In the genomic region with DNA sequence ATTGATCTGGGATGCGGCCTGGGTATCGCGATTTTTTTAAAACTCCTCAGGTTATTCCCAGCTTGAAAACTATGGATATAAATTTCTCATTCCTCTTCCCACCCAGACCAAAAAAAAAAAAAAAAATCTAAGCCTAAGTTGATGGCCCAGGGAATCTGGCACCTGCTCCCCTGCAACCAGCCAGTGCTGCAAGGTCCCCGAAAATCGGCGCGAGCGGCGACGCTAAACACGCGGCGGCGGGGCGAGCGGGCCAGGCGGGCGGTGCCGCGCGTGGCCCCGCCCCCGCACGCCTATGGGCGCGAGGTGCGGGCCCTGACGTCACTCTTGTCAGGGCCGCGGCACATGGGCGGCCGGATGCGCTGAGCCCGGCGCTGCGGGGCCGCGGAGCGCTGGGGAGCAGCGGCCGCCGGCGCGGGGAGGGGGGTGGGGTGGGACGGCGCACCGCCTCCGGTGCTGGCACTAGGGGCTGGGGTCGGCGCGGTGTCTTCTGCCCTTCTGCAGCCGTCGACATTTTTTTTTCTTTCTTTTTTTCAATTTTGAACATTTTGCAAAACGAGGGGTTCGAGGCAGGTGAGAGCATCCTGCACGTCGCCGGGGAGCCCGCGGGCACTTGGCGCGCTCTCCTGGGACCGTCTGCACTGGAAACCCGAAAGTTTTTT, we compare ENCODE assay signal across 8 cellular contexts. TPM values are rescaled to one million over a fixed set of nuclear protein-coding genes. Genes with fewer than 3 reads are reported as not detected.
DNase-seq lines count a peak whose midpoint lies in the region; ATAC-seq and TF ChIP-seq lines count a peak whose summit lies in the region.

A gene with protein sequence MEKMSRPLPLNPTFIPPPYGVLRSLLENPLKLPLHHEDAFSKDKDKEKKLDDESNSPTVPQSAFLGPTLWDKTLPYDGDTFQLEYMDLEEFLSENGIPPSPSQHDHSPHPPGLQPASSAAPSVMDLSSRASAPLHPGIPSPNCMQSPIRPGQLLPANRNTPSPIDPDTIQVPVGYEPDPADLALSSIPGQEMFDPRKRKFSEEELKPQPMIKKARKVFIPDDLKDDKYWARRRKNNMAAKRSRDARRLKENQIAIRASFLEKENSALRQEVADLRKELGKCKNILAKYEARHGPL (plus strand): TSS at position 321 of the 659 bp plus-strand sequence. CDS start 525 bp downstream, outside the sequence.

- H3K4me3 ChIP-seq in HL-60 (replicated peaks; ENCODE audit: insufficient read depth, low read length): no peak within 1 kb of the TSS
- H3K4me3 ChIP-seq in OCI-LY7 (ENCODE audit: low read depth, low read length, poor library complexity, severe bottlenecking): no peak within 1 kb of the TSS
- H3K4me3 ChIP-seq in fibroblast of villous mesenchyme (ENCODE audit: low read depth, low read length): peak within 1 kb of the TSS; percentile 18

- peaks cover 6 to 10% of the 10 kb centered on the region in 2 donors for H3K36me3 Mint-ChIP-seq in CD14-positive monocyte
- no peaks in the 10 kb centered on the region for H3K36me3 Mint-ChIP-seq in natural killer cell treated with Interleukin-12 subunit alpha and Interleukin-12 subunit beta and Interleukin-15 and Interleukin-18, amount 100 ng/mL, for 72 hours
- H3K36me3 Mint-ChIP-seq in stimulated activated naive B cell treated with anti-CD40 and anti-IgM and Interleukin-4, amounts not matched to agents 10 μg/mL and 1 μg/mL and 100 μg/mL, for 72 hours: peaks cover 0 to 2% of the 10 kb centered on the region in 2 donors

- POLR2A ChIA-PET in OCI-LY7 (lab: Charles Lee): interaction anchor here (0.7 kb wide), 1 partner anchor 184 kb away, joined by 3 read pairs; no protein-coding TSS in a partner anchor

- DNase-seq in CD14-positive monocyte (ENCODE audit: low spot score) (peak; percentile 44), HL-60 (ENCODE audit: low read depth in 1 of 2, low spot score in 1 of 2) (peak; percentile 30 to 57), OCI-LY7 (ENCODE audit: low spot score) (peak; percentile 73), fibroblast of villous mesenchyme (ENCODE audit: low read depth) (peak; percentile 51)
- peak; percentile 91 for DNase-seq in activated effector memory CD4-positive, alpha-beta T cell treated with anti-CD3 and anti-CD28 coated beads, Interleukin-2, amount 50 U/mL, for 16 hours
- DNase-seq in natural killer cell treated with Interleukin-12 subunit alpha and Interleukin-12 subunit beta and Interleukin-15 and Interleukin-18, amount 100 ng/mL, for 72 hours (ENCODE audit: low spot score): peak; percentile 70
- peak; percentile 39 for DNase-seq in stimulated activated naive B cell treated with anti-CD40 and anti-IgM and Interleukin-4, amounts not matched to agents 10 μg/mL and 1 μg/mL and 100 μg/mL, for 72 hours

- no peaks in the 10 kb centered on the region for H3K9me3 ChIP-seq in OCI-LY7 (ENCODE audit: low read length)

- peak within 1 kb of the TSS; percentile 74 to 91 for H3K4me3 Mint-ChIP-seq in CD14-positive monocyte
- H3K4me3 Mint-ChIP-seq in natural killer cell treated with Interleukin-12 subunit alpha and Interleukin-12 subunit beta and Interleukin-15 and Interleukin-18, amount 100 ng/mL, for 72 hours: peak within 1 kb of the TSS; percentile 70
- peak within 1 kb of the TSS; percentile 69 to 72 for H3K4me3 Mint-ChIP-seq in stimulated activated naive B cell treated with anti-CD40 and anti-IgM and Interleukin-4, amounts not matched to agents 10 μg/mL and 1 μg/mL and 100 μg/mL, for 72 hours

- peaks cover 52% of the 10 kb centered on the region for H3K27me3 ChIP-seq in HL-60 (ENCODE audit: insufficient read depth, poor library complexity, severe bottlenecking)

- no peaks in the 10 kb centered on the region for H3K4me1 ChIP-seq in OCI-LY7 (ENCODE audit: insufficient read depth, low read length, poor library complexity, severe bottlenecking)

- no peaks in the 10 kb centered on the region for H3K79me2 ChIP-seq in OCI-LY7 (ENCODE audit: insufficient read depth, low read depth, low read length)

- ATAC-seq in GM19463 (IDR thresholded peaks at IDR 0.05; ENCODE audit: unreplicated experiment): peak; percentile 97
- ATAC-seq in natural killer cell treated with Interleukin-12 subunit alpha and Interleukin-12 subunit beta and Interleukin-15 and Interleukin-18, amount 100 ng/mL, for 72 hours: peak; percentile 94 to 97
- ATAC-seq in stimulated activated naive B cell treated with anti-CD40 and anti-IgM and Interleukin-4, amounts not matched to agents 10 μg/mL and 1 μg/mL and 100 μg/mL, for 72 hours (replicated peaks): peak; percentile 86 to 89

- peaks cover 0 to 40% (median 26%) of the 10 kb centered on the region in 7 donors for H3K9me3 Mint-ChIP-seq in CD14-positive monocyte
- no peaks in the 10 kb centered on the region for H3K9me3 Mint-ChIP-seq in natural killer cell treated with Interleukin-12 subunit alpha and Interleukin-12 subunit beta and Interleukin-15 and Interleukin-18, amount 100 ng/mL, for 72 hours
- peaks cover 0 to 6% of the 10 kb centered on the region in 2 donors for H3K9me3 Mint-ChIP-seq in stimulated activated naive B cell treated with anti-CD40 and anti-IgM and Interleukin-4, amounts not matched to agents 10 μg/mL and 1 μg/mL and 100 μg/mL, for 72 hours

- CTCF ChIA-PET in OCI-LY7 (lab: Charles Lee; ENCODE audit: unreplicated experiment): interaction anchor here (0.6 kb wide), 1 partner anchor 90 kb away, joined by 3 read pairs; no protein-coding TSS in a partner anchor

- peak within 1 kb of the TSS; percentile 15; the same call in 1 of the 2 replicates for H3K4me2 ChIP-seq in OCI-LY7 (ENCODE audit: low read length)

- BruUV-seq in OCI-LY7 (replicated peaks; lab: Mats Ljungman, UMichigan): no TSS peak

- no peak within 1 kb of the TSS for H2AFZ ChIP-seq in OCI-LY7 (ENCODE audit: low read length)

- no peaks in the 10 kb centered on the region for H3K9me2 ChIP-seq in OCI-LY7 (ENCODE audit: insufficient read depth, low read length)

- intact Hi-C loops in CD14-positive monocyte (cut with micrococcal nuclease) (no loop called here), OCI-LY7 (cut with micrococcal nuclease; ENCODE audit: unreplicated experiment) (no loop called here)

- peaks cover 62 to 81% (median 69%) of the 10 kb centered on the region in 3 donors for H3K27me3 Mint-ChIP-seq in CD14-positive monocyte (ENCODE audit: low read depth in 3 of 3)
- H3K27me3 Mint-ChIP-seq in natural killer cell treated with Interleukin-12 subunit alpha and Interleukin-12 subunit beta and Interleukin-15 and Interleukin-18, amount 100 ng/mL, for 72 hours: peaks cover 54 to 76% of the 10 kb centered on the region in 2 donors
- H3K27me3 Mint-ChIP-seq in stimulated activated naive B cell treated with anti-CD40 and anti-IgM and Interleukin-4, amounts not matched to agents 10 μg/mL and 1 μg/mL and 100 μg/mL, for 72 hours: peaks cover 63 to 87% of the 10 kb centered on the region in 2 donors

- H4K20me1 ChIP-seq in OCI-LY7 (ENCODE audit: insufficient read depth, low read length): no peaks in the 10 kb centered on the region

- no peaks in the 10 kb centered on the region for H3K36me3 ChIP-seq in OCI-LY7 (ENCODE audit: insufficient read depth, low read length)

- peaks cover 21% of the 10 kb centered on the region for H3K4me1 Mint-ChIP-seq in CD14-positive monocyte
- peaks cover 9 to 12% of the 10 kb centered on the region in 2 donors for H3K4me1 Mint-ChIP-seq in natural killer cell treated with Interleukin-12 subunit alpha and Interleukin-12 subunit beta and Interleukin-15 and Interleukin-18, amount 100 ng/mL, for 72 hours (ENCODE audit: low read depth in 2 of 2)
- peaks cover 10 to 23% of the 10 kb centered on the region in 2 donors for H3K4me1 Mint-ChIP-seq in stimulated activated naive B cell treated with anti-CD40 and anti-IgM and Interleukin-4, amounts not matched to agents 10 μg/mL and 1 μg/mL and 100 μg/mL, for 72 hours

- TF ChIP-seq CTCF in CD14-positive monocyte (IDR thresholded peaks at IDR 0.05) (no peak), HL-60 (IDR thresholded peaks at IDR 0.05; ENCODE audit: insufficient read depth, low read length) (no peak), OCI-LY7 (conservative IDR thresholded peaks at IDR 0.05; ENCODE audit: low read length) (no peak), fibroblast of villous mesenchyme (IDR thresholded peaks at IDR 0.05; ENCODE audit: insufficient read depth, low read depth, low read length) (no peak)

- H3K27ac Mint-ChIP-seq in CD14-positive monocyte: peak within 1 kb of the TSS in 1 of 7 donors; percentile 71
- no peak within 1 kb of the TSS for H3K27ac Mint-ChIP-seq in natural killer cell treated with Interleukin-12 subunit alpha and Interleukin-12 subunit beta and Interleukin-15 and Interleukin-18, amount 100 ng/mL, for 72 hours
- H3K27ac Mint-ChIP-seq in stimulated activated naive B cell treated with anti-CD40 and anti-IgM and Interleukin-4, amounts not matched to agents 10 μg/mL and 1 μg/mL and 100 μg/mL, for 72 hours: no peak within 1 kb of the TSS

- no peak within 1 kb of the TSS for H3K27ac ChIP-seq in HL-60 (replicated peaks)
- H3K27ac ChIP-seq in OCI-LY7 (ENCODE audit: low read depth, low read length, poor library complexity, severe bottlenecking): no peak within 1 kb of the TSS

RNA-seq across cellular contexts. Expression of the gene that starts here (rescaled TPM):
- not detected for polyA plus RNA-seq in CD14-positive monocyte
- total RNA-seq in OCI-LY7 (2014; rRNA removed; shearing (Covaris generic)): 0.13 TPM in 1 of 2 replicates, not detected in the other
- total RNA-seq in OCI-LY7 (2022) (not detected in 2 replicates), fibroblast of villous mesenchyme (not detected in 2 replicates)
- total RNA-seq in natural killer cell treated with Interleukin-12 subunit alpha and Interleukin-12 subunit beta and Interleukin-15 and Interleukin-18, amount 100 ng/mL, for 72 hours: 1 to 10 TPM in 1 of 2 donors, under 1 TPM in 1; 0.21 to 1.4 TPM

Comparison
In these comparisons a context has a peak if more than half of its experiments do, and no peak if none do; other contexts are left out.
1. Peak in DNase-seq in CD14-positive monocyte; RNA of the gene not detected or under 1 TPM.
2. Peak in DNase-seq and H3K4me2 ChIP-seq in OCI-LY7; RNA of the gene not detected or under 1 TPM.
3. Peak in DNase-seq and H3K4me3 ChIP-seq in fibroblast of villous mesenchyme; RNA of the gene not detected or under 1 TPM.
4. DNase-seq: peak in every context shown above with its lines; median percentile 91 in activated effector memory CD4-positive, alpha-beta T cell treated with anti-CD3 and anti-CD28 coated beads, Interleukin-2, amount 50 U/mL, for 16 hours; 73 in OCI-LY7; 70 in natural killer cell treated with Interleukin-12 subunit alpha and Interleukin-12 subunit beta and Interleukin-15 and Interleukin-18, amount 100 ng/mL, for 72 hours; 51 in fibroblast of villous mesenchyme; 44 in CD14-positive monocyte; 44 in HL-60; 39 in stimulated activated naive B cell treated with anti-CD40 and anti-IgM and Interleukin-4, amounts not matched to agents 10 μg/mL and 1 μg/mL and 100 μg/mL, for 72 hours.